Comparison of ENCODE assay signal across 25 cellular contexts in genomic region chr9:76433406-76433805, GRCh38. TPM values are rescaled to one million over a fixed set of nuclear protein-coding genes. Genes with fewer than 3 reads are reported as not detected.
DNase-seq lines count a peak whose midpoint lies in the region; ATAC-seq and TF ChIP-seq lines count a peak whose summit lies in the region.
"Had no signal": no experiment of that assay in that cellular context is flagged by ENCODE, and none has a peak within 500 bp of the region (broad histone marks: within the 10 kb centered on the region; RNA-seq: fewer than 3 reads in every experiment).

No MANE protein-coding gene starts in this region.

- no peaks in the 10 kb centered on the region for H3K27me3 ChIP-seq in suprapubic skin
- no peaks in the 10 kb centered on the region for H3K27me3 ChIP-seq in lower lobe of right lung (ENCODE audit: low read depth)
- H3K27me3 ChIP-seq: left lung, ovary, spleen, thyroid gland had no signal

- H3K36me3 ChIP-seq in suprapubic skin = no peaks in the 10 kb centered on the region
- H3K36me3 ChIP-seq in lower lobe of right lung = no peaks in the 10 kb centered on the region
- H3K36me3 ChIP-seq: gastroesophageal sphincter, left lung, ovary, spleen, thyroid gland had no signal

- H3K36me3 Mint-ChIP-seq in activated T-cell treated with anti-CD3 and anti-CD28 coated beads, Interleukin-2, amount 50 U/mL, for 72 hours (ENCODE audit: insufficient read depth in 2 of 2) = no peaks in the 10 kb centered on the region
- no peaks in the 10 kb centered on the region for H3K36me3 Mint-ChIP-seq in activated T-helper 2 cell treated with anti-CD3 and anti-CD28 coated beads, Interferon-gamma antibody, Interleukin-2, Interleukin-4, amounts not matched to agents 10 μg/mL and 5 μg/mL and 100 μg/mL, durations not matched to agents 14 hours and 24 hours and 36 hours (ENCODE audit: low read depth)
- H3K36me3 Mint-ChIP-seq in stimulated activated effector memory CD8-positive, alpha-beta T cell treated with anti-CD3 and anti-CD28 coated beads, Interleukin-12 subunit alpha, Interleukin-12 subunit beta, amount 100 ng/mL, for 72 hours = no peaks in the 10 kb centered on the region
- H3K36me3 Mint-ChIP-seq: CD14-positive monocyte; naive thymus-derived CD8-positive, alpha-beta T cell had no signal

- H3K27ac ChIP-seq in suprapubic skin = no peak overlapping the region
- no peak overlapping the region for H3K27ac ChIP-seq in lower lobe of right lung
- H3K27ac ChIP-seq: gastroesophageal sphincter, left lung, ovary, spleen, thyroid gland had no signal

- H3K4me3 Mint-ChIP-seq in activated T-cell treated with anti-CD3 and anti-CD28 coated beads, Interleukin-2, amount 50 U/mL, for 72 hours = peak overlapping the region in 1 of 2 donors; percentile 79
- no peak overlapping the region for H3K4me3 Mint-ChIP-seq in activated T-helper 2 cell treated with anti-CD3 and anti-CD28 coated beads, Interferon-gamma antibody, Interleukin-2, Interleukin-4, amounts not matched to agents 10 μg/mL and 5 μg/mL and 100 μg/mL, durations not matched to agents 14 hours and 24 hours and 36 hours (ENCODE audit: low read depth)
- H3K4me3 Mint-ChIP-seq in stimulated activated effector memory CD8-positive, alpha-beta T cell treated with anti-CD3 and anti-CD28 coated beads, Interleukin-12 subunit alpha, Interleukin-12 subunit beta, amount 100 ng/mL, for 72 hours = no peak overlapping the region
- H3K4me3 Mint-ChIP-seq: CD14-positive monocyte; dendritic cell treated with granulocyte-macrophage colony-stimulating factor and Interleukin-4, amounts not matched to agents 40 ng/mL and 50 ng/mL, for 4 days; naive thymus-derived CD8-positive, alpha-beta T cell had no signal

- DNase-seq in activated T-cell treated with anti-CD3 and anti-CD28 coated beads, Interleukin-2, amount 50 U/mL, for 72 hours = no peak
- no peak for DNase-seq in activated T-cell treated with anti-CD3 and anti-CD28 coated beads for 4 hours
- DNase-seq in activated T-helper 2 cell treated with anti-CD3 and anti-CD28 coated beads, Interferon-gamma antibody, Interleukin-2, Interleukin-4, amounts not matched to agents 10 μg/mL and 5 μg/mL and 100 μg/mL, durations not matched to agents 14 hours and 24 hours and 36 hours (ENCODE audit: low spot score) = no peak
- DNase-seq in stimulated activated effector memory CD8-positive, alpha-beta T cell treated with anti-CD3 and anti-CD28 coated beads, Interleukin-12 subunit alpha, Interleukin-12 subunit beta, amount 100 ng/mL, for 72 hours (ENCODE audit: low spot score in 2 of 2) = no peak
- DNase-seq in NCI-H2171 treated with DMSO at 0.1 percent for 48 hours (lab: John Stamatoyannopoulos, UW) = no peak
- no peak for DNase-seq in suprapubic skin (ENCODE audit: low spot score in 2 of 2)
- DNase-seq in lower lobe of right lung = no peak
- DNase-seq: activated gamma-delta T cell treated with Interleukin-2 at 50 U/mL for 16 hours; amniotic stem cell; Calu3; naive thymus-derived CD8-positive, alpha-beta T cell; NCI-H1092; NCI-H1930; ovary; retina; spleen; stimulated activated CD4-positive, alpha-beta T cell treated with anti-CD3 and anti-CD28 coated beads, Interleukin-4, amount 100 ng/mL, for 1 hour; stimulated activated naive CD4-positive, alpha-beta T cell treated with Interleukin-2 at 50 U/mL for 16 hours; thyroid gland had no signal

- H3K27me3 Mint-ChIP-seq in activated T-cell treated with anti-CD3 and anti-CD28 coated beads, Interleukin-2, amount 50 U/mL, for 72 hours (ENCODE audit: low read depth) = peaks cover 10% of the 10 kb centered on the region
- H3K27me3 Mint-ChIP-seq in activated T-helper 2 cell treated with anti-CD3 and anti-CD28 coated beads, Interferon-gamma antibody, Interleukin-2, Interleukin-4, amounts not matched to agents 10 μg/mL and 5 μg/mL and 100 μg/mL, durations not matched to agents 14 hours and 24 hours and 36 hours (ENCODE audit: low read depth) = no peaks in the 10 kb centered on the region
- H3K27me3 Mint-ChIP-seq: dendritic cell treated with granulocyte-macrophage colony-stimulating factor and Interleukin-4, amounts not matched to agents 40 ng/mL and 50 ng/mL, for 4 days had no signal

- intact Hi-C loops in activated T-helper 2 cell treated with anti-CD3 and anti-CD28 coated beads, Interferon-gamma antibody, Interleukin-2, Interleukin-4, amounts not matched to agents 10 μg/mL and 5 μg/mL and 100 μg/mL, durations not matched to agents 14 hours and 24 hours and 36 hours (cut with micrococcal nuclease) = no loop called here
- intact Hi-C loops in lower lobe of right lung (cut with DNase I) = no loop called here

- H3K4me1 ChIP-seq in suprapubic skin = no peaks in the 10 kb centered on the region
- no peaks in the 10 kb centered on the region for H3K4me1 ChIP-seq in lower lobe of right lung
- H3K4me1 ChIP-seq: gastroesophageal sphincter, left lung, spleen, thyroid gland had no signal

- peak; percentile 39 to 42 for ATAC-seq in activated T-cell treated with anti-CD3 and anti-CD28 coated beads, Interleukin-2, amount 50 U/mL, for 72 hours (replicated peaks in 1 of 2)
- ATAC-seq in HG02610 (IDR thresholded peaks at IDR 0.05; ENCODE audit: unreplicated experiment) (peak; percentile 21), lower lobe of right lung (no peak)
- ATAC-seq in stimulated activated effector memory CD8-positive, alpha-beta T cell treated with anti-CD3 and anti-CD28 coated beads, Interleukin-12 subunit alpha, Interleukin-12 subunit beta, amount 100 ng/mL, for 72 hours = peak; percentile 40
- ATAC-seq: gastroesophageal sphincter; left lung; naive thymus-derived CD8-positive, alpha-beta T cell had no signal

- TF ChIP-seq CTCF in suprapubic skin (IDR thresholded peaks at IDR 0.05) = no peak
- no peak for TF ChIP-seq CTCF in lower lobe of right lung (IDR thresholded peaks at IDR 0.05)

- no peak for TF ChIP-seq EP300 in suprapubic skin (IDR thresholded peaks at IDR 0.05)

- no peaks in the 10 kb centered on the region for H3K9me3 Mint-ChIP-seq in activated T-cell treated with anti-CD3 and anti-CD28 coated beads, Interleukin-2, amount 50 U/mL, for 72 hours
- no peaks in the 10 kb centered on the region for H3K9me3 Mint-ChIP-seq in activated T-helper 2 cell treated with anti-CD3 and anti-CD28 coated beads, Interferon-gamma antibody, Interleukin-2, Interleukin-4, amounts not matched to agents 10 μg/mL and 5 μg/mL and 100 μg/mL, durations not matched to agents 14 hours and 24 hours and 36 hours
- no peaks in the 10 kb centered on the region for H3K9me3 Mint-ChIP-seq in stimulated activated effector memory CD8-positive, alpha-beta T cell treated with anti-CD3 and anti-CD28 coated beads, Interleukin-12 subunit alpha, Interleukin-12 subunit beta, amount 100 ng/mL, for 72 hours
- H3K9me3 Mint-ChIP-seq: naive thymus-derived CD8-positive, alpha-beta T cell had no signal

- TF ChIP-seq POLR2A in suprapubic skin (IDR thresholded peaks at IDR 0.05) = no peak

- H3K9me3 ChIP-seq in suprapubic skin = no peaks in the 10 kb centered on the region
- no peaks in the 10 kb centered on the region for H3K9me3 ChIP-seq in lower lobe of right lung
- H3K9me3 ChIP-seq: gastroesophageal sphincter, left lung, ovary, spleen, thyroid gland had no signal

- no peak overlapping the region for H3K4me3 ChIP-seq in suprapubic skin
- H3K4me3 ChIP-seq in lower lobe of right lung = no peak overlapping the region
- H3K4me3 ChIP-seq: gastroesophageal sphincter, GM12878, left lung, ovary, spleen, thyroid gland had no signal

- H3K27ac Mint-ChIP-seq in activated T-cell treated with anti-CD3 and anti-CD28 coated beads, Interleukin-2, amount 50 U/mL, for 72 hours = no peak overlapping the region
- peak overlapping the region; percentile 49 for H3K27ac Mint-ChIP-seq in activated T-helper 2 cell treated with anti-CD3 and anti-CD28 coated beads, Interferon-gamma antibody, Interleukin-2, Interleukin-4, amounts not matched to agents 10 μg/mL and 5 μg/mL and 100 μg/mL, durations not matched to agents 14 hours and 24 hours and 36 hours
- no peak overlapping the region for H3K27ac Mint-ChIP-seq in stimulated activated effector memory CD8-positive, alpha-beta T cell treated with anti-CD3 and anti-CD28 coated beads, Interleukin-12 subunit alpha, Interleukin-12 subunit beta, amount 100 ng/mL, for 72 hours
- H3K27ac Mint-ChIP-seq: CD14-positive monocyte; dendritic cell treated with granulocyte-macrophage colony-stimulating factor and Interleukin-4, amounts not matched to agents 40 ng/mL and 50 ng/mL, for 4 days; naive thymus-derived CD8-positive, alpha-beta T cell had no signal

- peaks cover 51% of the 10 kb centered on the region for H3K4me1 Mint-ChIP-seq in activated T-cell treated with anti-CD3 and anti-CD28 coated beads, Interleukin-2, amount 50 U/mL, for 72 hours (ENCODE audit: low read depth)
- peaks cover 29% of the 10 kb centered on the region for H3K4me1 Mint-ChIP-seq in activated T-helper 2 cell treated with anti-CD3 and anti-CD28 coated beads, Interferon-gamma antibody, Interleukin-2, Interleukin-4, amounts not matched to agents 10 μg/mL and 5 μg/mL and 100 μg/mL, durations not matched to agents 14 hours and 24 hours and 36 hours (ENCODE audit: low read depth)
- peaks cover 28% of the 10 kb centered on the region for H3K4me1 Mint-ChIP-seq in stimulated activated effector memory CD8-positive, alpha-beta T cell treated with anti-CD3 and anti-CD28 coated beads, Interleukin-12 subunit alpha, Interleukin-12 subunit beta, amount 100 ng/mL, for 72 hours
- H3K4me1 Mint-ChIP-seq: naive thymus-derived CD8-positive, alpha-beta T cell had no signal

- 91% methylated on average over 3 of the region's 5 CpGs for WGBS in suprapubic skin

RNA-seq across cellular contexts. Expression of gene GCNT1, which starts 25.6 kb away (rescaled TPM):
- 1 to 10 TPM; 4.2 to 9.7 TPM for total RNA-seq in activated T-cell treated with anti-CD3 and anti-CD28 coated beads, Interleukin-2, amount 50 U/mL, for 72 hours
- total RNA-seq in activated T-helper 2 cell treated with anti-CD3 and anti-CD28 coated beads, Interferon-gamma antibody, Interleukin-2, Interleukin-4, amounts not matched to agents 10 μg/mL and 5 μg/mL and 100 μg/mL, durations not matched to agents 14 hours and 24 hours and 36 hours = 12.1 and 15.0 TPM in 2 replicates
- 1 to 10 TPM; 1.0 to 7.9 (median 5.4) TPM for total RNA-seq in suprapubic skin
- 14.4 TPM for total RNA-seq in lower lobe of right lung

RNA-seq across cellular contexts. Expression of gene RFK, which starts 39.2 kb away (rescaled TPM):
- total RNA-seq in activated T-cell treated with anti-CD3 and anti-CD28 coated beads, Interleukin-2, amount 50 U/mL, for 72 hours = 1 to 10 TPM; 6.8 to 9.6 TPM
- 14.9 and 17.1 TPM in 2 replicates for total RNA-seq in activated T-helper 2 cell treated with anti-CD3 and anti-CD28 coated beads, Interferon-gamma antibody, Interleukin-2, Interleukin-4, amounts not matched to agents 10 μg/mL and 5 μg/mL and 100 μg/mL, durations not matched to agents 14 hours and 24 hours and 36 hours
- total RNA-seq in suprapubic skin (10 to 100 TPM in 2 of 4 donors, 1 to 10 TPM in 2; 6.3 to 14.4 (median 10.5) TPM), lower lobe of right lung (18.4 TPM)

Comparison
In these comparisons a context has a peak if more than half of its experiments do, and no peak if none do; other contexts are left out.
1. ATAC-seq: peak in activated T-cell treated with anti-CD3 and anti-CD28 coated beads, Interleukin-2, amount 50 U/mL, for 72 hours (2 of 2), HG02610 (single experiment) and stimulated activated effector memory CD8-positive, alpha-beta T cell treated with anti-CD3 and anti-CD28 coated beads, Interleukin-12 subunit alpha, Interleukin-12 subunit beta, amount 100 ng/mL, for 72 hours (single experiment); none in lower lobe of right lung (0 of 2).